ENCODE assay signal across 15 cellular contexts in the genomic region with DNA sequence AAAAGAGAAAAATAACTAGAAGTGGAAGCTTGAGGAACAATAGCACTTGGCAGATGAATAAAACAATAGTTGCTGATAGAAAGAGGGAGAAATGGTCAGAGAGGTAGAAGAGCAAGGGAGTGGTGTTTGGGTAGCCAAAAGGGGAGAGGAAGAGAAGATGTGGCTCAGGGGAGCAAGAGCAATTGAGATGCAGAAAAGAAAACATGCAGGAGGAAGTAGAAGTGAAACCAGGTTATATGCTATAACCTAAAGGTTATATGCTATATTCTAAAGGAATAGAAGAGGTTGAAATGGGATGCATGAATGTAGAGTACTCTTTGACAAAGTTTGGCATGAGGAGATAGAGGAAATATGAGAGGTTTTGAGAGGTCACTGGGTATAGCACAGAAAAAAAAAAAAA.
"Had no signal": no experiment of that assay in that cellular context is flagged by ENCODE, and none has a peak within 500 bp of the region (broad histone marks: within the 10 kb centered on the region; RNA-seq: fewer than 3 reads in every experiment).

No MANE protein-coding gene starts in this region.

- H3K27me3 ChIP-seq: tibial artery, uterus had no signal

- H3K4me1 ChIP-seq: tibial artery, uterus had no signal

- DNase-seq: activated CD4-positive, alpha-beta T cell treated with anti-CD3 and anti-CD28 coated beads, Interleukin-2, amount 50 U/mL, for 1 hour; activated CD8-positive, alpha-beta memory T cell treated with anti-CD3 and anti-CD28 coated beads for 24 hours; activated gamma-delta T cell treated with Interleukin-2 at 50 U/mL for 16 hours; amniotic stem cell; islet precursor cell; mammary epithelial cell; naive thymus-derived CD8-positive, alpha-beta T cell; retina; stimulated activated CD4-positive, alpha-beta T cell treated with anti-CD3 and anti-CD28 coated beads, Interleukin-2, amount 100 ng/mL, for 48 hours; stimulated activated naive CD4-positive, alpha-beta T cell; tibial artery; uterus had no signal

- H3K9me3 ChIP-seq: tibial artery, uterus had no signal

- H3K27ac ChIP-seq: tibial artery, uterus had no signal

- H3K4me3 ChIP-seq: tibial artery, uterus had no signal

- ATAC-seq: activated CD4-positive, CD25-positive, alpha-beta regulatory T cell treated with anti-CD3 and anti-CD28 coated beads, Interleukin-2, amount 50 U/mL, for 24 hours; esophagus mucosa; left lobe of liver; naive thymus-derived CD8-positive, alpha-beta T cell had no signal

- H3K36me3 ChIP-seq: tibial artery, uterus had no signal
